Comparison of ENCODE assay signal across 8 cellular contexts in genomic region chrX:114611018-114611619, GRCh38. TPM values are rescaled to one million over a fixed set of nuclear protein-coding genes. Genes with fewer than 3 reads are reported as not detected.
DNase-seq lines count a peak whose midpoint lies in the region; ATAC-seq and TF ChIP-seq lines count a peak whose summit lies in the region.

No MANE protein-coding gene starts in this region.

- peak; percentile 41 to 88 (median 57) for TF ChIP-seq CTCF in transverse colon (IDR thresholded peaks at IDR 0.05)

- peak; percentile 1 to 15 for DNase-seq in stimulated activated CD4-positive, alpha-beta T cell treated with anti-CD3 and anti-CD28 coated beads, Interleukin-2, amount 100 ng/mL, for 24 hours
- DNase-seq in stimulated activated CD4-positive, alpha-beta T cell treated with anti-CD3 and anti-CD28 coated beads, Interleukin-4, amount 100 ng/mL, for 1 hour, result no peak
- DNase-seq in NCI-H1105 treated with DMSO at 0.1 percent for 48 hours (lab: John Stamatoyannopoulos, UW), result peak; percentile 59
- peak; percentile 11 for DNase-seq in amniotic stem cell (lab: John Stamatoyannopoulos, UW)
- peak; percentile 41 for DNase-seq in iris pigment epithelial cell (ENCODE audit: low read depth)
- peak; percentile 14 for DNase-seq in transverse colon

- in situ Hi-C loops in transverse colon (cut with MboI; ENCODE audit: low pct_ligation_motif_present in 1 of 4, low pct_unique_long_range_greater_than_20kb in 1 of 4, low sequenced_read_pairs in 3 of 4), result loop anchor here in 2 of 4 donors (25.0 kb wide), 2 partner anchors 351 to 526 kb away; no protein-coding TSS in a partner anchor

- TF ChIP-seq POLR2A in transverse colon (IDR thresholded peaks at IDR 0.05), result no peak

- no peaks in the 10 kb centered on the region for H3K4me1 ChIP-seq in transverse colon

- no peaks in the 10 kb centered on the region for H3K27me3 ChIP-seq in transverse colon

- 45 to 100% methylated on average over 2 to 11 of the region's 11 CpGs for WGBS in transverse colon (ENCODE audit: low coverage in 1 of 2), 2 donors

- intact Hi-C loops in transverse colon (cut with DNase I; ENCODE audit: low total_unique reads), result no loop called here

- H3K4me3 ChIP-seq in transverse colon, result no peak overlapping the region

- no peak overlapping the region for H3K27ac ChIP-seq in transverse colon

- H3K36me3 ChIP-seq in transverse colon, result no peaks in the 10 kb centered on the region

- no peaks in the 10 kb centered on the region for H3K9me3 ChIP-seq in transverse colon

- no peak for TF ChIP-seq EP300 in transverse colon (IDR thresholded peaks at IDR 0.05; ENCODE audit: low read depth)

- ATAC-seq in GM21825 (IDR thresholded peaks at IDR 0.05; ENCODE audit: unreplicated experiment), result peak; percentile 72
- ATAC-seq in GM18873 (IDR thresholded peaks at IDR 0.05; ENCODE audit: low FRiP score, unreplicated experiment), result no peak

RNA-seq across cellular contexts. Expression of gene HTR2C, which starts 27.2 kb away (rescaled TPM):
- total RNA-seq in transverse colon, result not detected
